Comparison of ENCODE assay signal across 21 cellular contexts in genomic region chr1:107479865-107480264, GRCh38.
"Had no signal": no experiment of that assay in that cellular context is flagged by ENCODE, and none has a peak within 500 bp of the region (broad histone marks: within the 10 kb centered on the region; RNA-seq: fewer than 3 reads in every experiment).

No MANE protein-coding gene starts in this region.

- H3K9me3 ChIP-seq: right lobe of liver, transverse colon had no signal

- ATAC-seq: activated CD8-positive, alpha-beta T cell treated with anti-CD3 and anti-CD28 coated beads, Interleukin-2, amount 10 ng/mL, durations not matched to agents 7 days and 5 days; left ventricle myocardium superior had no signal

- DNase-seq: activated CD4-positive, alpha-beta T cell treated with anti-CD3 and anti-CD28 coated beads for 1 hour; activated CD4-positive, alpha-beta T cell treated with anti-CD3 and anti-CD28 coated beads, Interleukin-2, amount 50 U/mL, for 1 hour; activated CD8-positive, alpha-beta T cell treated with anti-CD3 and anti-CD28 coated beads, Interleukin-2, amount 10 ng/mL, durations not matched to agents 7 days and 5 days; activated gamma-delta T cell; activated naive CD4-positive, alpha-beta T cell treated with anti-CD3 and anti-CD28 coated beads, Interleukin-2, amount 50 U/mL, for 16 hours; brain microvascular endothelial cell; dermis blood vessel endothelial cell; effector memory CD4-positive, alpha-beta T cell; foreskin melanocyte; left ventricle myocardium superior; mesenchymal stem cell; WERI-Rb-1 had no signal

- H3K27me3 ChIP-seq: brain microvascular endothelial cell, right lobe of liver had no signal

- H3K36me3 Mint-ChIP-seq: stimulated activated memory B cell treated with anti-CD40 and anti-IgM and Interleukin-4, amounts not matched to agents 10 μg/mL and 1 μg/mL and 100 μg/mL, for 72 hours had no signal

- H3K4me3 Mint-ChIP-seq: activated CD8-positive, alpha-beta T cell treated with anti-CD3 and anti-CD28 coated beads, Interleukin-2, amount 10 ng/mL, durations not matched to agents 7 days and 5 days; activated T-helper 1 cell treated with anti-CD3 and anti-CD28 coated beads, Interleukin-12 subunit alpha, Interleukin-12 subunit beta, Interleukin-2, Interleukin-4 antibody, amounts not matched to agents 30 ng/mL and 10 ng/mL and 1 ng/mL, durations not matched to agents 14 hours and 24 hours and 36 hours; nephron progenitor cell; T-helper 2 cell treated with Interferon-gamma antibody and Interleukin-4, amounts not matched to agents 5 μg/mL and 100 μg/mL, for 36 hours had no signal

- H3K4me2 ChIP-seq: smooth muscle cell had no signal

- FAIRE-seq: TTC549, urothelium cell line had no signal

- H3K27me3 Mint-ChIP-seq: stimulated activated memory B cell treated with anti-CD40 and anti-IgM and Interleukin-4, amounts not matched to agents 10 μg/mL and 1 μg/mL and 100 μg/mL, for 72 hours had no signal

- H3K36me3 ChIP-seq: brain microvascular endothelial cell, right lobe of liver, transverse colon, WERI-Rb-1 had no signal

- H3K27ac ChIP-seq: brain microvascular endothelial cell, right lobe of liver, transverse colon, WERI-Rb-1 had no signal

- H3K27ac Mint-ChIP-seq: activated CD8-positive, alpha-beta T cell treated with anti-CD3 and anti-CD28 coated beads, Interleukin-2, amount 10 ng/mL, durations not matched to agents 7 days and 5 days; activated T-helper 1 cell treated with anti-CD3 and anti-CD28 coated beads, Interleukin-12 subunit alpha, Interleukin-12 subunit beta, Interleukin-2, Interleukin-4 antibody, amounts not matched to agents 30 ng/mL and 10 ng/mL and 1 ng/mL, durations not matched to agents 14 hours and 24 hours and 36 hours; nephron progenitor cell; T-helper 2 cell treated with Interferon-gamma antibody and Interleukin-4, amounts not matched to agents 5 μg/mL and 100 μg/mL, for 36 hours had no signal

- H3K4me3 ChIP-seq: right lobe of liver, smooth muscle cell, transverse colon had no signal

- H3K9me3 Mint-ChIP-seq: activated T-helper 1 cell treated with anti-CD3 and anti-CD28 coated beads, Interleukin-12 subunit alpha, Interleukin-12 subunit beta, Interleukin-2, Interleukin-4 antibody, amounts not matched to agents 30 ng/mL and 10 ng/mL and 1 ng/mL, durations not matched to agents 14 hours and 24 hours and 36 hours; nephron progenitor cell; T-helper 2 cell treated with Interferon-gamma antibody and Interleukin-4, amounts not matched to agents 5 μg/mL and 100 μg/mL, for 36 hours had no signal

- H3K4me1 ChIP-seq: right lobe of liver, transverse colon had no signal
